34 cellular contexts compared by ENCODE assay signal in genomic region chr1:3065797-3066196, GRCh38. TPM values are rescaled to one million over a fixed set of nuclear protein-coding genes. Genes with fewer than 3 reads are reported as not detected.
DNase-seq lines count a peak whose midpoint lies in the region; ATAC-seq and TF ChIP-seq lines count a peak whose summit lies in the region.
"Had no signal": no experiment of that assay in that cellular context is flagged by ENCODE, and none has a peak within 500 bp of the region (broad histone marks: within the 10 kb centered on the region; RNA-seq: fewer than 3 reads in every experiment).

No MANE protein-coding gene starts in this region.

- H3K27ac Mint-ChIP-seq in neural progenitor cell (no peak overlapping the region), type B pancreatic cell (no peak overlapping the region)
- H3K27ac Mint-ChIP-seq: activated CD8-positive, alpha-beta memory T cell treated with anti-CD3 and anti-CD28 coated beads, Interleukin-2, amount 10 ng/mL, durations not matched to agents 7 days and 5 days; CD4-positive, CD25-positive, alpha-beta regulatory T cell; effector memory CD8-positive, alpha-beta T cell; mesothelial cell of epicardium; naive B cell; stimulated activated naive B cell treated with anti-CD40 and anti-IgM and Interleukin-4, amounts not matched to agents 10 μg/mL and 1 μg/mL and 100 μg/mL, for 72 hours had no signal

- peak overlapping the region in 5 of 12 donors; percentile 60 to 95 (median 73) for H3K4me3 ChIP-seq in heart left ventricle
- no peak overlapping the region for H3K4me3 ChIP-seq in neural progenitor cell
- no peak overlapping the region for H3K4me3 ChIP-seq in esophagus muscularis mucosa
- H3K4me3 ChIP-seq: A549, breast epithelium had no signal

- H3K4me1 Mint-ChIP-seq in neural progenitor cell, result peaks cover 15% of the 10 kb centered on the region
- peaks cover 4% of the 10 kb centered on the region for H3K4me1 Mint-ChIP-seq in type B pancreatic cell (ENCODE audit: unreplicated experiment)

- intact Hi-C loops in Right ventricle myocardium superior (cut with DNase I) (loop anchor here (2.0 to 10.0 kb wide), 2 partner anchors 219 to 345 kb away; no protein-coding TSS in a partner anchor), heart left ventricle (cut with DNase I) (loop anchor here (1.0 to 10.0 kb wide), 11 partner anchors 53 to 359 kb away; no protein-coding TSS in a partner anchor), left cardiac atrium (cut with DNase I) (loop anchor here in 1 of 2 donors (10.0 kb wide), 1 partner anchor 339 kb away; no protein-coding TSS in a partner anchor), esophagus muscularis mucosa (cut with DNase I) (loop anchor here (5.0 kb wide), 1 partner anchor 357 kb away; no protein-coding TSS in a partner anchor)

- no peak overlapping the region for H3K9ac ChIP-seq in neural progenitor cell

- TF ChIP-seq EP300 in esophagus muscularis mucosa (IDR thresholded peaks at IDR 0.05), result no peak

- no peaks in the 10 kb centered on the region for H3K9me3 Mint-ChIP-seq in neural progenitor cell
- H3K9me3 Mint-ChIP-seq in type B pancreatic cell, result no peaks in the 10 kb centered on the region
- H3K9me3 Mint-ChIP-seq: activated T-cell treated with anti-CD3 and anti-CD28 coated beads, Interleukin-2, amount 50 U/mL, for 4 hours; effector memory CD8-positive, alpha-beta T cell; mesothelial cell of epicardium; stimulated activated naive B cell treated with anti-CD40 and anti-IgM and Interleukin-4, amounts not matched to agents 10 μg/mL and 1 μg/mL and 100 μg/mL, for 72 hours had no signal

- no peaks in the 10 kb centered on the region for H3K9me3 ChIP-seq in heart left ventricle
- no peaks in the 10 kb centered on the region for H3K9me3 ChIP-seq in neural progenitor cell (ENCODE audit: low read depth)
- H3K9me3 ChIP-seq in esophagus muscularis mucosa, result no peaks in the 10 kb centered on the region
- H3K9me3 ChIP-seq: A549, breast epithelium had no signal

- peaks cover 32% of the 10 kb centered on the region for H4K20me1 ChIP-seq in neural progenitor cell (ENCODE audit: low read depth)

- peaks cover 60% of the 10 kb centered on the region for H3K27me3 Mint-ChIP-seq in neural progenitor cell (ENCODE audit: insufficient read depth, low read depth)
- peaks cover 56% of the 10 kb centered on the region for H3K27me3 Mint-ChIP-seq in type B pancreatic cell

- 40 to 55% (median 54%) methylated on average over 7 of the region's 7 CpGs for WGBS in heart left ventricle, 4 donors
- 81% methylated on average over 7 of the region's 7 CpGs for WGBS in esophagus muscularis mucosa

- no peak for ATAC-seq in Right ventricle myocardium superior (ENCODE audit: poor library complexity)
- no peak for ATAC-seq in heart left ventricle
- no peak for ATAC-seq in left cardiac atrium
- ATAC-seq: activated CD8-positive, alpha-beta memory T cell treated with anti-CD3 and anti-CD28 coated beads, Interleukin-2, amount 10 ng/mL, durations not matched to agents 7 days and 5 days; activated T-cell treated with anti-CD3 and anti-CD28 coated beads, Interleukin-2, amount 50 U/mL, for 4 hours; effector memory CD8-positive, alpha-beta T cell; stimulated activated naive B cell treated with anti-CD40 and anti-IgM and Interleukin-4, amounts not matched to agents 10 μg/mL and 1 μg/mL and 100 μg/mL, for 72 hours had no signal

- peaks cover 19% of the 10 kb centered on the region for H3F3A ChIP-seq in neural progenitor cell (ENCODE audit: low read depth)

- H3K4me3 Mint-ChIP-seq in neural progenitor cell, result peak overlapping the region; percentile 47
- peak overlapping the region; percentile 80 for H3K4me3 Mint-ChIP-seq in type B pancreatic cell
- H3K4me3 Mint-ChIP-seq: activated CD8-positive, alpha-beta memory T cell treated with anti-CD3 and anti-CD28 coated beads, Interleukin-2, amount 10 ng/mL, durations not matched to agents 7 days and 5 days; activated T-cell treated with anti-CD3 and anti-CD28 coated beads, Interleukin-2, amount 50 U/mL, for 4 hours; CD4-positive, CD25-positive, alpha-beta regulatory T cell; effector memory CD8-positive, alpha-beta T cell; mesothelial cell of epicardium; stimulated activated naive B cell treated with anti-CD40 and anti-IgM and Interleukin-4, amounts not matched to agents 10 μg/mL and 1 μg/mL and 100 μg/mL, for 72 hours had no signal

- H3K79me2 ChIP-seq in neural progenitor cell (ENCODE audit: low read depth), result no peaks in the 10 kb centered on the region

- H3K27me3 ChIP-seq in heart left ventricle (peaks cover 10 to 69% (median 45%) of the 10 kb centered on the region in 9 donors), neural progenitor cell (peaks cover 96% of the 10 kb centered on the region), esophagus muscularis mucosa (peaks cover 11 to 94% (median 60%) of the 10 kb centered on the region in 4 donors)

- TF ChIP-seq CTCF in heart left ventricle (IDR thresholded peaks at IDR 0.05) (no peak), neural progenitor cell (IDR thresholded peaks at IDR 0.05) (no peak), type B pancreatic cell (conservative IDR thresholded peaks at IDR 0.05) (no peak), esophagus muscularis mucosa (IDR thresholded peaks at IDR 0.05) (no peak)

- H3K4me1 ChIP-seq in heart left ventricle (peaks cover 0 to 68% (median 19%) of the 10 kb centered on the region in 12 donors), neural progenitor cell (peaks cover 41% of the 10 kb centered on the region), esophagus muscularis mucosa (peaks cover 28 to 59% (median 53%) of the 10 kb centered on the region in 4 donors)
- H3K4me1 ChIP-seq: A549 had no signal

- no peak overlapping the region for H3K4me2 ChIP-seq in neural progenitor cell
- H3K4me2 ChIP-seq: A549 had no signal

- H2AFZ ChIP-seq in neural progenitor cell (replicated peaks), result no peak overlapping the region

- H3K27ac ChIP-seq in heart left ventricle (peak overlapping the region in 6 of 12 donors; percentile 79 to 98 (median 86)), neural progenitor cell (no peak overlapping the region), esophagus muscularis mucosa (replicated peaks in 1 of 4) (no peak overlapping the region)
- H3K27ac ChIP-seq: A549, breast epithelium had no signal

- H3K36me3 ChIP-seq in heart left ventricle (peaks cover 0 to 5% (median 0%) of the 10 kb centered on the region in 9 donors), neural progenitor cell (no peaks in the 10 kb centered on the region), esophagus muscularis mucosa (no peaks in the 10 kb centered on the region)
- H3K36me3 ChIP-seq: breast epithelium had no signal

- TF ChIP-seq POLR2A in heart left ventricle (IDR thresholded peaks at IDR 0.05) (no peak), esophagus muscularis mucosa (IDR thresholded peaks at IDR 0.05; ENCODE audit: low read depth) (no peak)

- H3K36me3 Mint-ChIP-seq in neural progenitor cell (no peaks in the 10 kb centered on the region), type B pancreatic cell (no peaks in the 10 kb centered on the region)
- H3K36me3 Mint-ChIP-seq: CD4-positive, CD25-positive, alpha-beta regulatory T cell; mesothelial cell of epicardium; naive B cell; stimulated activated naive B cell treated with anti-CD40 and anti-IgM and Interleukin-4, amounts not matched to agents 10 μg/mL and 1 μg/mL and 100 μg/mL, for 72 hours had no signal

- peak; percentile 39 for DNase-seq in Right ventricle myocardium superior
- DNase-seq in heart left ventricle, result no peak
- DNase-seq in left cardiac atrium, result peak; percentile 1
- DNase-seq in neural progenitor cell (ENCODE audit: low spot score), result no peak
- DNase-seq in type B pancreatic cell (ENCODE audit: extremely low spot score, unreplicated experiment), result peak; percentile 54
- no peak for DNase-seq in activated gamma-delta T cell treated with Interleukin-2 at 50 U/mL for 16 hours
- no peak for DNase-seq in cerebellar cortex (ENCODE audit: low spot score)
- DNase-seq in esophagus muscularis mucosa (ENCODE audit: extremely low spot score), result no peak
- DNase-seq: activated CD4-positive, alpha-beta T cell treated with anti-CD3 and anti-CD28 coated beads, Interleukin-2, amount 50 U/mL, for 4 hours; activated CD4-positive, CD25-positive, alpha-beta regulatory T cell; activated CD8-positive, alpha-beta memory T cell treated with anti-CD3 and anti-CD28 coated beads, Interleukin-2, amount 10 ng/mL, durations not matched to agents 7 days and 5 days; activated naive CD4-positive, alpha-beta T cell treated with Interleukin-2 at 50 U/mL for 16 hours; activated T-cell treated with anti-CD3 and anti-CD28 coated beads, Interleukin-2, amount 50 U/mL, for 4 hours; CD4-positive, CD25-positive, alpha-beta regulatory T cell; effector memory CD8-positive, alpha-beta T cell; KBM-7; naive B cell; NCI-H1105; NCI-H187; stimulated activated naive B cell treated with anti-CD40 and anti-IgM and Interleukin-4, amounts not matched to agents 10 μg/mL and 1 μg/mL and 100 μg/mL, for 72 hours had no signal

RNA-seq across cellular contexts. Expression of gene PRDM16, which starts 3.2 kb away (rescaled TPM):
- 14.2 TPM for total RNA-seq in Right ventricle myocardium superior
- 10 to 100 TPM in 7 of 9 donors, 1 to 10 TPM in 2; 6.0 to 22.7 (median 14.4) TPM for total RNA-seq in heart left ventricle
- 10 to 100 TPM; 11.3 to 13.1 TPM for polyA plus RNA-seq in heart left ventricle
- total RNA-seq in left cardiac atrium, result 1 to 10 TPM in 1 of 2 donors, under 1 TPM in 1; 0.99 to 1.2 TPM
- total RNA-seq in neural progenitor cell (ENCODE audit: low replicate concordance), result 1.9 and 2.0 TPM in 2 replicates
- total RNA-seq in type B pancreatic cell (ENCODE audit: low replicate concordance), result 10.3 and 23.6 TPM in 2 replicates
- 1 to 10 TPM; 1.2 to 4.4 (median 2.2) TPM for total RNA-seq in esophagus muscularis mucosa
- total RNA-seq: activated CD8-positive, alpha-beta memory T cell treated with anti-CD3 and anti-CD28 coated beads, Interleukin-2, amount 10 ng/mL, durations not matched to agents 7 days and 5 days; MCF 10A; RPMI7951 had no signal
- polyA plus RNA-seq: CD4-positive, CD25-positive, alpha-beta regulatory T cell had no signal

RNA-seq across cellular contexts. Expression of gene ACTRT2, which starts 44.5 kb away (rescaled TPM):
- total RNA-seq in Right ventricle myocardium superior (not detected), heart left ventricle (not detected), left cardiac atrium (not detected), neural progenitor cell (ENCODE audit: low replicate concordance) (not detected in 2 replicates), type B pancreatic cell (ENCODE audit: low replicate concordance) (not detected in 2 replicates), esophagus muscularis mucosa (not detected)
- not detected for polyA plus RNA-seq in heart left ventricle
- total RNA-seq: activated CD8-positive, alpha-beta memory T cell treated with anti-CD3 and anti-CD28 coated beads, Interleukin-2, amount 10 ng/mL, durations not matched to agents 7 days and 5 days; activated T-cell treated with anti-CD3 and anti-CD28 coated beads, Interleukin-2, amount 50 U/mL, for 4 hours; breast epithelium; CD4-positive, CD25-positive, alpha-beta regulatory T cell; epithelial cell of proximal tubule; glomerular endothelial cell; H1; liver; MCF 10A; mesothelial cell of epicardium; NCI-H460; omental fat pad; RPMI7951; SK-MEL-5; T-helper 1 cell treated with Interleukin-12 subunit alpha and Interleukin-12 subunit beta and Interleukin-4 antibody, amounts not matched to agents 30 ng/mL and 1 ng/mL, for 36 hours had no signal
- polyA plus RNA-seq: A549; CD4-positive, CD25-positive, alpha-beta regulatory T cell; H1; liver; small intestine had no signal

Comparison
In these comparisons a context has a peak if more than half of its experiments do, and no peak if none do; other contexts are left out.
1. DNase-seq: peak in Right ventricle myocardium superior (single experiment), left cardiac atrium (single experiment) and type B pancreatic cell (single experiment); none in heart left ventricle (0 of 5), neural progenitor cell (single experiment), activated gamma-delta T cell treated with Interleukin-2 at 50 U/mL for 16 hours (single experiment), cerebellar cortex (single experiment) and esophagus muscularis mucosa (single experiment).